8 cellular contexts compared by ENCODE assay signal in the genomic region with DNA sequence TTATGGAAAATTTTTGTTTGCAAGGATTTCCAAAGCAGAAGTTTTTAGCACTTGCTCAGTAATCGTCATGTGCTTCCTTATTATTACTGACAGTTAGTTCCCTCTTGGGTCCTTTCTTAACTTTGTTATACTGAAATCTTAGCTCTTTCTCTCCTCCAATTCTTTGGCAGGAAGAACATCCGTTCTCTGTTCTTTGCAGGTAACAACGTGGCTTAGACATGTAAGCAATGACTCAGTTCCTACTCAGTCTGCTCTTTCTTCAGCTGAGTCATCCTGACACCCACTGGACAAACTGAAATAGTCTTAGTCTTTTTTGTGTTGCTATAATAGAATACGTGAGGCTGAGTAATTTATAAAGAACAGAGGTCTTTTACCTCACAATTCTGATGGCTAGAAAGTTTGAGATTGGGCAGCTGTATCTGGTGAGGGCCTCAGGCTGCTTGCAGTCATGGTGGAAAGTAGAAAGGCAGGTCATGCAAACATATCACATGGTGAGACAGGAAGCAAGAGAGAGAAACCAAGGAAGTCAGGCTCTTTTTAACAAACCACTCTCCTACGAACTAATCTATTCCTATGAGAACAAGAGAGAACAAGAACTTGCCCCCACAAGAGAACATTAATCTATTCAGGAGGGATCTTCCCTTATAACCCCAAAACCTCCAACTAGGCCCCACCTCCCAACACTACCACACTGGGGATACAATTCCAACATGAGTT. TPM values are rescaled to one million over a fixed set of nuclear protein-coding genes. Genes with fewer than 3 reads are reported as not detected.
DNase-seq lines count a peak whose midpoint lies in the region; ATAC-seq and TF ChIP-seq lines count a peak whose summit lies in the region.

No MANE protein-coding gene starts in this region.

- no peaks in the 10 kb centered on the region for H3K79me2 ChIP-seq in fibroblast of lung (ENCODE audit: control insufficient read depth, insufficient read depth, low read length)

- no peaks in the 10 kb centered on the region for H3K27me3 ChIP-seq in fibroblast of lung (ENCODE audit: control insufficient read depth, insufficient read depth, low read length)

- no peaks in the 10 kb centered on the region for H3K36me3 ChIP-seq in fibroblast of lung (ENCODE audit: control insufficient read depth, insufficient read depth, low read length)

- H3K4me3 ChIP-seq in fibroblast of lung (replicated peaks in 1 of 4; ENCODE audit: control extremely low read depth in 1 of 4, insufficient read depth in 1 of 4, low read depth in 3 of 4, low read length in 4 of 4), result no peak overlapping the region

- H3K4me1 ChIP-seq in fibroblast of lung (ENCODE audit: control insufficient read depth, extremely low read depth, insufficient read depth, low read length), result no peaks in the 10 kb centered on the region

- peak; percentile 98 for ATAC-seq in GM21576 (IDR thresholded peaks at IDR 0.05; ENCODE audit: unreplicated experiment)

- no peak overlapping the region for H3K4me2 ChIP-seq in fibroblast of lung (ENCODE audit: extremely low read depth, insufficient read depth, low read length)

- TF ChIP-seq CTCF in fibroblast of lung (conservative IDR thresholded peaks at IDR 0.05 in 1 of 2, IDR thresholded peaks at IDR 0.05 in 1 of 2; ENCODE audit: low read depth in 1 of 2, low read length in 2 of 2), result no peak

- H3K9ac ChIP-seq in fibroblast of lung (ENCODE audit: insufficient read depth, low read length), result no peak overlapping the region

- H3K27ac ChIP-seq in fibroblast of lung (ENCODE audit: insufficient read depth, low read length), result no peak overlapping the region

- no peaks in the 10 kb centered on the region for H4K20me1 ChIP-seq in fibroblast of lung (ENCODE audit: control insufficient read depth, extremely low read depth, insufficient read depth, low read length)

- DNase-seq in EL (peak; percentile 75), HuH-7 (ENCODE audit: low spot score) (peak; percentile 15), fibroblast of lung (ENCODE audit: low read depth in 2 of 2) (peak; percentile 79 to 96), NCI-H510A (lab: John Stamatoyannopoulos, UW) (no peak)
- peak; percentile 32 to 59 for DNase-seq in activated CD4-positive, alpha-beta T cell treated with anti-CD3 and anti-CD28 coated beads, Interleukin-2, amount 50 U/mL, for 24 hours (ENCODE audit: low read depth in 1 of 2, low spot score in 1 of 2)
- peak; percentile 21 to 35 for DNase-seq in stimulated activated CD4-positive, alpha-beta T cell treated with anti-CD3 and anti-CD28 coated beads, Interleukin-1b, Interleukin-23, amount 100 ng/mL, for 4 hours (ENCODE audit: low read depth in 2 of 2)
- no peak for DNase-seq in effector CD4-positive, alpha-beta T cell

- H2AFZ ChIP-seq in fibroblast of lung (ENCODE audit: low read length), result no peak overlapping the region

- no peaks in the 10 kb centered on the region for H3K9me3 ChIP-seq in fibroblast of lung (ENCODE audit: control insufficient read depth, insufficient read depth, low read depth, low read length)

RNA-seq across cellular contexts. Expression of a gene that starts 49.2 kb away (rescaled TPM):
- total RNA-seq in fibroblast of lung, result not detected in 2 replicates
- polyA plus RNA-seq in fibroblast of lung, result not detected in 2 replicates
- polyA plus RNA-seq in fibroblast of lung (2012), result not detected in 2 replicates
- polyA minus RNA-seq in fibroblast of lung (ENCODE audit: low replicate concordance), result not detected in 2 replicates

Comparison
In these comparisons a context has a peak if more than half of its experiments do, and no peak if none do; other contexts are left out.
1. DNase-seq: peak in EL (single experiment), HuH-7 (single experiment), activated CD4-positive, alpha-beta T cell treated with anti-CD3 and anti-CD28 coated beads, Interleukin-2, amount 50 U/mL, for 24 hours (2 of 2), fibroblast of lung (2 of 2) and stimulated activated CD4-positive, alpha-beta T cell treated with anti-CD3 and anti-CD28 coated beads, Interleukin-1b, Interleukin-23, amount 100 ng/mL, for 4 hours (2 of 2); none in NCI-H510A (single experiment) and effector CD4-positive, alpha-beta T cell (single experiment).